8 cellular contexts compared by ENCODE assay signal in genomic region chr4:16196482-16197393, GRCh38.
A peak's percentile ranks its signal among the peaks of the same experiment; 100 is the strongest.
DNase-seq lines count a peak whose midpoint lies in the region; ATAC-seq and TF ChIP-seq lines count a peak whose summit lies in the region.

No MANE protein-coding gene starts in this region.

- ATAC-seq in HG02759 (IDR thresholded peaks at IDR 0.05; ENCODE audit: unreplicated experiment): peak; percentile 72

- peak overlapping the region; percentile 56 for H3K27ac ChIP-seq in muscle layer of duodenum (ENCODE audit: low read length)

- peak; percentile 68 for DNase-seq in GM03348 (ENCODE audit: low spot score)
- DNase-seq in NOMO-1 (lab: John Stamatoyannopoulos, UW; ENCODE audit: unreplicated experiment in 2 of 2): peak; percentile 74 to 95
- DNase-seq in epithelial cell of esophagus (ENCODE audit: low read depth): peak; percentile 72
- no peak for DNase-seq in NCI-H526 (lab: John Stamatoyannopoulos, UW)
- DNase-seq in activated naive CD4-positive, alpha-beta T cell treated with anti-CD3 and anti-CD28 coated beads, Interleukin-2, amount 50 U/mL, for 16 hours: no peak
- no peak for DNase-seq in NCI-H2171 treated with DMSO at 0.1 percent for 48 hours (lab: John Stamatoyannopoulos, UW)

- peak; percentile 59 for TF ChIP-seq CTCF in epithelial cell of esophagus (IDR thresholded peaks at IDR 0.05; ENCODE audit: insufficient read depth, low read depth, low read length, missing control alignments)

- H3K27me3 ChIP-seq in muscle layer of duodenum (ENCODE audit: low read depth, low read length): no peaks in the 10 kb centered on the region

- H3K4me1 ChIP-seq in muscle layer of duodenum (ENCODE audit: control insufficient read depth in 1 of 2, insufficient read depth in 2 of 2, low read length in 2 of 2): peaks cover 14 to 53% of the 10 kb centered on the region in 2 donors

- no peaks in the 10 kb centered on the region for H3K36me3 ChIP-seq in muscle layer of duodenum (ENCODE audit: control insufficient read depth in 1 of 2, insufficient read depth in 2 of 2, low read length in 2 of 2)

- H3K4me3 ChIP-seq in epithelial cell of esophagus (ENCODE audit: low read length) (no peak overlapping the region), muscle layer of duodenum (ENCODE audit: low read depth in 1 of 2, low read length in 2 of 2) (peak overlapping the region; percentile 34 to 43)

- H3K9me3 ChIP-seq in muscle layer of duodenum (ENCODE audit: control insufficient read depth in 1 of 2, low read length in 2 of 2): no peaks in the 10 kb centered on the region

Comparison
In these comparisons a context has a peak if more than half of its experiments do, and no peak if none do; other contexts are left out.
1. DNase-seq: peak in GM03348 (single experiment), NOMO-1 (2 of 2) and epithelial cell of esophagus (single experiment); none in NCI-H526 (0 of 2), activated naive CD4-positive, alpha-beta T cell treated with anti-CD3 and anti-CD28 coated beads, Interleukin-2, amount 50 U/mL, for 16 hours (single experiment) and NCI-H2171 treated with DMSO at 0.1 percent for 48 hours (single experiment).